ENCODE assay signal across 25 cellular contexts in the genomic region with DNA sequence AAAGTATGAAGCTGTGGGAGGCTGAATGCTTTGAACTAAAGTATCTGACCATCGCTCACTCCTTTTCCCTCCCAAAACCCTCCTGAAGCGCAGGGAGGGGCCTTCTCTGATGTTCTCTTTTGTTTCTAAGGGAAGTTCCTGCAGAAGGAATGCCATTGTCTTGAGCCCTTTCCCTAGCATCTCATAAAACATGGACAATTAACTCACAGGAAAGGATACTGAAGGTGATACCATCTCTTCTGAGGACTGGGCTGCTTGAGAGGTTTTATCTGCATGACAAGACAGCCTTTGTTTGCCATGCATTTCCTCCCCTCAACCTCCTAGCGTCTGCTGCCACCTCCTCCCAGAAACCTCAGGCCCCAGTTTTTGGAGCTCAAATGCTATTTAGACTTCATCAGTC. TPM values are rescaled to one million over a fixed set of nuclear protein-coding genes. Genes with fewer than 3 reads are reported as not detected.
DNase-seq lines count a peak whose midpoint lies in the region; FAIRE-seq and TF ChIP-seq lines count a peak whose summit lies in the region.
"Had no signal": no experiment of that assay in that cellular context is flagged by ENCODE, and none has a peak within 500 bp of the region (broad histone marks: within the 10 kb centered on the region; RNA-seq: fewer than 3 reads in every experiment).

No MANE protein-coding gene starts in this region.

- no peak overlapping the region for H3K9ac ChIP-seq in BLaER1
- peak overlapping the region; percentile 48; the same call in 1 of the 2 replicates for H3K9ac ChIP-seq in HUES48 (ENCODE audit: low read depth, low read length)
- H3K9ac ChIP-seq: parathyroid adenoma had no signal

- H3K4me3 ChIP-seq in BLaER1 (no peak overlapping the region), HUES48 (ENCODE audit: low read depth, low read length) (no peak overlapping the region), ectodermal cell (ENCODE audit: insufficient read depth, low read depth, low read length) (no peak overlapping the region)
- H3K4me3 ChIP-seq: Peyer's patch, right lobe of liver, uterus had no signal

- 0 out of 2 replicates have a peak overlapping the region, but pooled peaks have one; percentile 20 for H3K4me2 ChIP-seq in BLaER1

- H3K9me3 ChIP-seq in BLaER1: no peaks in the 10 kb centered on the region
- no peaks in the 10 kb centered on the region for H3K9me3 ChIP-seq in HUES48 (ENCODE audit: control insufficient read depth, insufficient read depth, low read length)
- H3K9me3 ChIP-seq in ectodermal cell (ENCODE audit: control insufficient read depth, low read length): no peaks in the 10 kb centered on the region
- H3K9me3 ChIP-seq: Peyer's patch, right lobe of liver, uterus had no signal

- peak; percentile 66 for DNase-seq in left kidney (ENCODE audit: low read depth, low spot score)
- DNase-seq in retina: no peak
- no peak for DNase-seq in NCI-H2196 treated with DMSO at 0.1 percent for 48 hours (lab: John Stamatoyannopoulos, UW; ENCODE audit: unreplicated experiment)
- no peak for DNase-seq in NCI-H748 treated with DMSO at 0.1 percent for 48 hours (lab: John Stamatoyannopoulos, UW)
- DNase-seq in GM12891 (ENCODE audit: insufficient read length, low spot score): no peak
- DNase-seq: activated CD4-positive, CD25-positive, alpha-beta regulatory T cell treated with anti-CD3 and anti-CD28 coated beads, Interleukin-2, amount 50 U/mL, for 72 hours; activated CD8-positive, alpha-beta memory T cell treated with anti-CD3 and anti-CD28 coated beads for 24 hours; activated naive CD4-positive, alpha-beta T cell treated with anti-CD3 and anti-CD28 coated beads for 36 hours; activated T-cell treated with anti-CD3 and anti-CD28 coated beads, Interleukin-2, amount 50 U/mL, for 4 hours; aorta; C1 segment of cervical spinal cord; effector CD4-positive, alpha-beta T cell; glutamatergic neuron; NCI-H1694; NCI-H82; Peyer's patch; right lobe of liver; substantia nigra; uterus had no signal

- H3K4me1 ChIP-seq in BLaER1 (peaks cover 82% of the 10 kb centered on the region), HUES48 (ENCODE audit: control insufficient read depth, insufficient read depth, low read length) (peaks cover 33% of the 10 kb centered on the region), ectodermal cell (ENCODE audit: control insufficient read depth, insufficient read depth, low read length) (peaks cover 42% of the 10 kb centered on the region)

- 5 to 6% methylated on average over 3 of the region's 3 CpGs for WGBS in ectodermal cell, 2 experiments

- no peak for FAIRE-seq in GM12891 (lab: Jason Lieb, UNC)
- FAIRE-seq: keratinocyte had no signal

- no peaks in the 10 kb centered on the region for H3K27me3 ChIP-seq in BLaER1
- no peaks in the 10 kb centered on the region for H3K27me3 ChIP-seq in HUES48 (ENCODE audit: control insufficient read depth, insufficient read depth, low read length)
- no peaks in the 10 kb centered on the region for H3K27me3 ChIP-seq in ectodermal cell (ENCODE audit: control insufficient read depth, insufficient read depth, low read length, poor library complexity, severe bottlenecking)
- H3K27me3 ChIP-seq: Peyer's patch, right lobe of liver, uterus had no signal

- H4K20me1 ChIP-seq in BLaER1: peaks cover 25% of the 10 kb centered on the region; the same call in 1 of the 2 replicates

- no peak for TF ChIP-seq POLR2A in GM12891 (IDR thresholded peaks at IDR 0.05; ENCODE audit: low read depth, low read length)

- H3K36me3 ChIP-seq in BLaER1: peaks cover 21% of the 10 kb centered on the region; the same call in 1 of the 2 replicates
- H3K36me3 ChIP-seq in HUES48 (ENCODE audit: control insufficient read depth, insufficient read depth, low read length): peaks cover 25% of the 10 kb centered on the region
- H3K36me3 ChIP-seq in ectodermal cell (ENCODE audit: control insufficient read depth, insufficient read depth, low read length): peaks cover 7% of the 10 kb centered on the region
- H3K36me3 ChIP-seq: Peyer's patch, right lobe of liver, uterus had no signal

- H3K27ac ChIP-seq in BLaER1: 0 out of 2 replicates have a peak overlapping the region, but pooled peaks have one; percentile 4
- peak overlapping the region; percentile 97 for H3K27ac ChIP-seq in HUES48 (ENCODE audit: low read depth, low read length)
- H3K27ac ChIP-seq in ectodermal cell (ENCODE audit: insufficient read depth, low read depth, low read length, poor library complexity, severe bottlenecking): peak overlapping the region; percentile 56
- H3K27ac ChIP-seq: HL-60, parathyroid adenoma, Peyer's patch, right lobe of liver, uterus had no signal

TF ChIP-seq in GM12891, 5 proteins besides CTCF, POLR2A, EP300 and RAD21:
- TF ChIP-seq POLR2AphosphoS5 (IDR thresholded peaks at IDR 0.05; ENCODE audit: low read depth, low read length): no peak
- no peak for TF ChIP-seq POU2F2 (IDR thresholded peaks at IDR 0.05; ENCODE audit: low read depth, low read length)
- TF ChIP-seq PAX5 (IDR thresholded peaks at IDR 0.05; ENCODE audit: insufficient read depth, low read length, severe bottlenecking): no peak
- no peak for TF ChIP-seq TAF1 (IDR thresholded peaks at IDR 0.05; ENCODE audit: low read depth, low read length)
- no peak for TF ChIP-seq SPI1 (IDR thresholded peaks at IDR 0.05; ENCODE audit: low read depth, low read length)

RNA-seq across cellular contexts. Expression of a gene that starts 4.3 kb away (rescaled TPM):
- 28.9 TPM for polyA plus RNA-seq in ectodermal cell (2013, experiment 1 of 4)
- 34.7 TPM for polyA plus RNA-seq in ectodermal cell (2013, experiment 2 of 4)
- polyA plus RNA-seq in ectodermal cell (2013, experiment 3 of 4): 24.0 TPM
- polyA plus RNA-seq in ectodermal cell (2013, experiment 4 of 4): 25.9 TPM
- 21.7 TPM for polyA plus RNA-seq in GM12891 (2012; ENCODE audit: low read depth, missing spikeins)

RNA-seq across cellular contexts. Expression of a gene that starts 13.2 kb away (rescaled TPM):
- polyA plus RNA-seq in ectodermal cell (2013, experiment 1 of 4): 10.8 TPM
- polyA plus RNA-seq in ectodermal cell (2013, experiment 2 of 4): 12.9 TPM
- polyA plus RNA-seq in ectodermal cell (2013, experiment 3 of 4): 8.9 TPM
- 10.6 TPM for polyA plus RNA-seq in ectodermal cell (2013, experiment 4 of 4)
- 3.8 TPM for polyA plus RNA-seq in GM12891 (2012; ENCODE audit: low read depth, missing spikeins)

RNA-seq across cellular contexts. Expression of a gene that starts 27.1 kb away (rescaled TPM):
- polyA plus RNA-seq in ectodermal cell (2013, experiment 1 of 4): 189 TPM
- 182 TPM for polyA plus RNA-seq in ectodermal cell (2013, experiment 2 of 4)
- polyA plus RNA-seq in ectodermal cell (2013, experiment 3 of 4): 163 TPM
- 174 TPM for polyA plus RNA-seq in ectodermal cell (2013, experiment 4 of 4)
- 273 TPM for polyA plus RNA-seq in GM12891 (2012; ENCODE audit: low read depth, missing spikeins)

Comparison
In these comparisons a context has a peak if more than half of its experiments do, and no peak if none do; other contexts are left out.
1. H3K27ac ChIP-seq: peak in every context shown above with its lines; median percentile 97 in HUES48; 56 in ectodermal cell; 4 in BLaER1.